ENCODE assay signal across 26 cellular contexts in the genomic region with DNA sequence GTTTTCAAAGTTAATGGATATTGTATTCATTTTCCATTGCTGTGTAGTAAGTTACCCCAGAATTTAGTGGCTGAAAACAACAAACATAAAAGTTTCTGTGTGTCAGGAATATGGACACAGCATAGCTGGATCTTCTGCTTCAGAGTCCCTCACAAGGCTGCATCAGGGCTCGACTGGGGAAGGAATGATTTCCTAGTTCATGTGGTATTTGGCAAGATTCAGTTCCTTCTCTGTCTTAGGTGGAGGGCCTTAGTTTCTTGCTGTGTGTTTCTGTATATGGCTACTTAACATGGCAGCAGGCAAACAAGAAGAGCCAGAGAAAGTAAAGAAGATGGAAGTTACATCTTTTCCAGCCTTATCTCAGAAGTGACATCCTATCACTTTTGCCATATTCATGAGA. TPM values are rescaled to one million over a fixed set of nuclear protein-coding genes. Genes with fewer than 3 reads are reported as not detected.
A peak's percentile ranks its signal among the peaks of the same experiment; 100 is the strongest.
DNase-seq lines count a peak whose midpoint lies in the region; FAIRE-seq and TF ChIP-seq lines count a peak whose summit lies in the region.
"Had no signal": no experiment of that assay in that cellular context is flagged by ENCODE, and none has a peak within 500 bp of the region (broad histone marks: within the 10 kb centered on the region; RNA-seq: fewer than 3 reads in every experiment).

No MANE protein-coding gene starts in this region.

- no peak for TF ChIP-seq POLR2A in spleen (IDR thresholded peaks at IDR 0.05)

- H3K36me3 ChIP-seq in bronchial epithelial cell (ENCODE audit: control insufficient read depth, insufficient read depth, low read length) (no peaks in the 10 kb centered on the region), spleen (no peaks in the 10 kb centered on the region)
- H3K36me3 ChIP-seq: ascending aorta, left ventricle myocardium inferior had no signal

- 0 to 86% (median 16%) methylated on average over 1 of the region's 1 CpG for WGBS in spleen, 5 donors

- intact Hi-C loops in spleen (cut with DNase I; ENCODE audit: low total_unique reads) (no loop called here), cardiac septum (cut with DNase I) (no loop called here)

- no peaks in the 10 kb centered on the region for H3K9me3 ChIP-seq in spleen
- H3K9me3 ChIP-seq: left ventricle myocardium inferior had no signal

- H3K4me1 ChIP-seq in spleen = peaks cover 0 to 12% (median 0%) of the 10 kb centered on the region in 6 donors
- H3K4me1 ChIP-seq: left ventricle myocardium inferior had no signal

- peak; percentile 7 for FAIRE-seq in bronchial epithelial cell (lab: Jason Lieb, UNC)

- DNase-seq in HL-60 (ENCODE audit: low read depth in 1 of 2, low spot score in 1 of 2) (peak in 1 of 2 experiments; percentile 50), NOMO-1 (lab: John Stamatoyannopoulos, UW; ENCODE audit: unreplicated experiment in 2 of 2) (peak; percentile 48 to 70), bronchial epithelial cell (ENCODE audit: low read depth) (no peak), spleen (no peak), cardiac septum (ENCODE audit: low spot score) (no peak), coronary artery (ENCODE audit: low spot score) (no peak), NCI-H524 (lab: John Stamatoyannopoulos, UW) (no peak), retina (no peak)
- DNase-seq: activated CD4-positive, CD25-positive, alpha-beta regulatory T cell; activated gamma-delta T cell treated with Interleukin-2 at 50 U/mL for 16 hours; activated naive CD8-positive, alpha-beta T cell treated with anti-CD3 and anti-CD28 coated beads, Interleukin-2, amount 10 ng/mL, durations not matched to agents 7 days and 5 days; activated T-cell treated with anti-CD3 and anti-CD28 coated beads, Interleukin-2, amount 50 U/mL, for 24 hours; Calu3; caudate nucleus; cortex of kidney; DMS79; effector memory CD4-positive, alpha-beta T cell; glutamatergic neuron; left ventricle myocardium inferior; naive B cell; NCI-H1417 treated with DMSO at 0.1 percent for 48 hours; NCI-H2081; NCI-H2227 treated with DMSO at 0.1 percent for 48 hours; substantia nigra had no signal

- H3K4me3 ChIP-seq in HL-60 (replicated peaks; ENCODE audit: insufficient read depth, low read length) (no peak overlapping the region), bronchial epithelial cell (ENCODE audit: low read depth, low read length) (no peak overlapping the region), spleen (peak overlapping the region in 1 of 8 donors; percentile 24), coronary artery (no peak overlapping the region)
- H3K4me3 ChIP-seq: ascending aorta, GM23338, left ventricle myocardium inferior had no signal

- peak overlapping the region; percentile 61 for H3K27ac ChIP-seq in HL-60 (replicated peaks)
- H3K27ac ChIP-seq in spleen = peak overlapping the region in 5 of 8 donors; percentile 22 to 89 (median 81)
- H3K27ac ChIP-seq in coronary artery = no peak overlapping the region
- H3K27ac ChIP-seq: ascending aorta, left ventricle myocardium inferior had no signal

- TF ChIP-seq CTCF in HL-60 (IDR thresholded peaks at IDR 0.05; ENCODE audit: insufficient read depth, low read length) (no peak), bronchial epithelial cell (IDR thresholded peaks at IDR 0.05; ENCODE audit: insufficient read depth, low read length, severe bottlenecking) (no peak), spleen (IDR thresholded peaks at IDR 0.05 in 8 of 11, conservative IDR thresholded peaks at IDR 0.05 in 3 of 11) (no peak), coronary artery (IDR thresholded peaks at IDR 0.05) (no peak)

- H3K27me3 ChIP-seq in HL-60 (ENCODE audit: insufficient read depth, poor library complexity, severe bottlenecking) (no peaks in the 10 kb centered on the region), bronchial epithelial cell (ENCODE audit: control insufficient read depth, insufficient read depth, low read length) (no peaks in the 10 kb centered on the region), spleen (replicated peaks in 1 of 7) (no peaks in the 10 kb centered on the region)
- H3K27me3 ChIP-seq: ascending aorta had no signal

RNA-seq across cellular contexts. Expression of a gene that starts 51.1 kb away (rescaled TPM):
- total RNA-seq in bronchial epithelial cell (24.7 and 31.4 TPM in 2 replicates), spleen (10 to 100 TPM; 18.2 to 58.5 (median 34.6) TPM), cardiac septum (4.8 TPM)
- polyA plus RNA-seq in spleen = 1 to 10 TPM; 4.8 to 9.5 (median 5.3) TPM

Comparison
In these comparisons a context has a peak if more than half of its experiments do, and no peak if none do; other contexts are left out.
1. DNase-seq: peak in NOMO-1 (2 of 2); none in bronchial epithelial cell (single experiment), spleen (single experiment), cardiac septum (single experiment), coronary artery (single experiment), NCI-H524 (0 of 2) and retina (single experiment).
2. H3K27ac ChIP-seq: peak in HL-60 (single experiment) and spleen (5 of 8); none in coronary artery (0 of 2).